ENCODE assay signal across 1 cellular context in genomic region chr17:59694344-59694743, GRCh38.
TF ChIP-seq lines count a peak whose summit lies in the region.

No MANE protein-coding gene starts in this region.

TF ChIP-seq in K562, 482 proteins besides CTCF, POLR2A, EP300 and RAD21:
- TF ChIP-seq NR2C1 (IDR thresholded peaks at IDR 0.05) (no peak), NR2C1 (tag; IDR thresholded peaks at IDR 0.05) (no peak), CHCHD3 (CRISPR knock-in tag; IDR thresholded peaks at IDR 0.05) (no peak), ZNF584 (CRISPR knock-in tag; IDR thresholded peaks at IDR 0.05; ENCODE audit: low read depth) (0 out of 2 replicates have a peak, but pooled peaks have one; percentile 30), CREM (IDR thresholded peaks at IDR 0.05; ENCODE audit: low read depth) (no peak), STAT5A (IDR thresholded peaks at IDR 0.05; ENCODE audit: borderline replicate concordance, low read length) (no peak)
TF ChIP-seq in K562: peak in this region for 1.
